8 cellular contexts compared by ENCODE assay signal in genomic region chr17:59840908-59841666, GRCh38. TPM values are rescaled to one million over a fixed set of nuclear protein-coding genes. Genes with fewer than 3 reads are reported as not detected.
A peak's percentile ranks its signal among the peaks of the same experiment; 100 is the strongest.
DNase-seq lines count a peak whose midpoint lies in the region; ATAC-seq, FAIRE-seq and TF ChIP-seq lines count a peak whose summit lies in the region.

No MANE protein-coding gene starts in this region.

- peak overlapping the region; percentile 100 for H3K27ac ChIP-seq in endothelial cell of umbilical vein (ENCODE audit: insufficient read depth, low read depth, low read length)
- H3K27ac ChIP-seq in parathyroid adenoma = peak overlapping the region; percentile 91

- DNase-seq in GM12892 (ENCODE audit: insufficient read length) (no peak), RCC 7860 (ENCODE audit: low spot score) (peak; percentile 45), endothelial cell of umbilical vein (ENCODE audit: low read depth, low spot score) (peak; percentile 44), KG1 (lab: John Stamatoyannopoulos, UW) (no peak)

- POLR2A ChIA-PET in endothelial cell of umbilical vein (lab: Charles Lee) = interaction anchor here (0.7 to 12.6 kb wide), 7 partner anchors 12 to 92 kb away, joined by 3 to 224 read pairs (median 4); no protein-coding TSS in a partner anchor

- H2AFZ ChIP-seq in endothelial cell of umbilical vein (ENCODE audit: low read depth, low read length) = no peak overlapping the region
- no peak overlapping the region for H2AFZ ChIP-seq in parathyroid adenoma

- peak overlapping the region; percentile 100 for H3K9ac ChIP-seq in endothelial cell of umbilical vein (replicated peaks; ENCODE audit: extremely low read depth, insufficient read depth, low read length)
- no peak overlapping the region for H3K9ac ChIP-seq in parathyroid adenoma

- ATAC-seq in HG03354 (IDR thresholded peaks at IDR 0.05; ENCODE audit: poor library complexity, severe bottlenecking, unreplicated experiment) (no peak), HG02938 (IDR thresholded peaks at IDR 0.05; ENCODE audit: unreplicated experiment) (no peak), HG03378 (IDR thresholded peaks at IDR 0.05; ENCODE audit: unreplicated experiment) (no peak)

- FAIRE-seq in GM12892 (lab: Jason Lieb, UNC) (no peak), RCC 7860 (lab: Jason Lieb, UNC) (no peak), endothelial cell of umbilical vein (lab: Jason Lieb, UNC) (no peak)

- dilution Hi-C loops in endothelial cell of umbilical vein (cut with MboI; ENCODE audit: extremely low pct_ligation_motif_present, low sequenced_read_pairs) = no loop called here

- H3K4me2 ChIP-seq in endothelial cell of umbilical vein (ENCODE audit: insufficient read depth, low read length) (peak overlapping the region; percentile 94), parathyroid adenoma (ENCODE audit: low read length) (peak overlapping the region; percentile 9)

- peak overlapping the region; percentile 76 to 100 (median 99) for H3K4me3 ChIP-seq in endothelial cell of umbilical vein (replicated peaks in 1 of 3; ENCODE audit: insufficient read depth in 1 of 3, low read depth in 1 of 3, low read length in 3 of 3)
- H3K4me3 ChIP-seq in parathyroid adenoma (ENCODE audit: low read depth, low read length) = peak overlapping the region; percentile 85

- no peaks in the 10 kb centered on the region for H4K20me1 ChIP-seq in endothelial cell of umbilical vein (replicated peaks; ENCODE audit: control insufficient read depth, extremely low read depth, insufficient read depth, low read length)

- TF ChIP-seq POLR2A in GM12892 (IDR thresholded peaks at IDR 0.05; ENCODE audit: low read depth, low read length) = peak; percentile 58
- TF ChIP-seq POLR2A in endothelial cell of umbilical vein (IDR thresholded peaks at IDR 0.05; ENCODE audit: low read depth, low read length) = peak; percentile 72

- peaks cover 17% of the 10 kb centered on the region for H3K4me1 ChIP-seq in endothelial cell of umbilical vein (ENCODE audit: control insufficient read depth, extremely low read depth, insufficient read depth, low read length)
- H3K4me1 ChIP-seq in parathyroid adenoma = peaks cover 28% of the 10 kb centered on the region

- H3K36me3 ChIP-seq in endothelial cell of umbilical vein (ENCODE audit: control insufficient read depth in 2 of 2, extremely low read depth in 1 of 2, insufficient read depth in 2 of 2, low read length in 2 of 2) (peaks cover 5 to 14% of the 10 kb centered on the region in 2 experiments), parathyroid adenoma (ENCODE audit: control insufficient read depth, insufficient read depth, low read length) (no peaks in the 10 kb centered on the region)

- CTCF ChIA-PET in endothelial cell of umbilical vein (lab: Charles Lee) = interaction anchor here (1.6 to 8.5 kb wide), 2 partner anchors 17 to 87 kb away, joined by 4 to 110 read pairs; no protein-coding TSS in a partner anchor

- H3K79me2 ChIP-seq in endothelial cell of umbilical vein (ENCODE audit: control insufficient read depth, insufficient read depth, low read length) (peaks cover 42% of the 10 kb centered on the region), parathyroid adenoma (no peaks in the 10 kb centered on the region)

- intact Hi-C loops in endothelial cell of umbilical vein (cut with micrococcal nuclease) = no loop called here

- BruUV-seq in endothelial cell of umbilical vein (replicated peaks; lab: Mats Ljungman, UMichigan) = no TSS peak

- TF ChIP-seq CTCF in endothelial cell of umbilical vein (IDR thresholded peaks at IDR 0.05; ENCODE audit: extremely low read depth in 1 of 2, insufficient read depth in 1 of 2, low read depth in 1 of 2, low read length in 2 of 2) = no peak
- TF ChIP-seq CTCF in parathyroid adenoma (IDR thresholded peaks at IDR 0.05) = no peak

- no peaks in the 10 kb centered on the region for H3K27me3 ChIP-seq in endothelial cell of umbilical vein (ENCODE audit: control insufficient read depth in 2 of 2, insufficient read depth in 2 of 2, low read length in 2 of 2)
- H3K27me3 ChIP-seq in parathyroid adenoma (ENCODE audit: control insufficient read depth, insufficient read depth, low read length) = no peaks in the 10 kb centered on the region

- no peaks in the 10 kb centered on the region for H3K9me3 ChIP-seq in endothelial cell of umbilical vein (replicated peaks; ENCODE audit: control insufficient read depth, insufficient read depth, low read length)
- no peaks in the 10 kb centered on the region for H3K9me3 ChIP-seq in parathyroid adenoma (ENCODE audit: control insufficient read depth, low read length)

- H3K9me1 ChIP-seq in endothelial cell of umbilical vein (replicated peaks; ENCODE audit: control insufficient read depth, extremely low read depth, insufficient read depth, low read length) = no peaks in the 10 kb centered on the region

TF ChIP-seq in endothelial cell of umbilical vein, 7 proteins besides CTCF, POLR2A, EP300 and RAD21:
- peak; percentile 44 for TF ChIP-seq POLR2AphosphoS5 (IDR thresholded peaks at IDR 0.05; ENCODE audit: insufficient read depth, low read depth, low read length)
- TF ChIP-seq MYC (IDR thresholded peaks at IDR 0.05; ENCODE audit: low read depth, low read length) = no peak
- TF ChIP-seq EZH2 (IDR thresholded peaks at IDR 0.05; ENCODE audit: borderline replicate concordance, low read depth, low read length, severe bottlenecking) = no peak

RNA-seq across cellular contexts. Expression of gene TUBD1, which starts 51.7 kb away (rescaled TPM):
- polyA plus RNA-seq in GM12892 (2012; ENCODE audit: missing spikeins) = 6.4 TPM
- total RNA-seq in endothelial cell of umbilical vein = 11.3 and 11.6 TPM in 2 replicates
- polyA plus RNA-seq in endothelial cell of umbilical vein = 4.1 and 4.9 TPM in 2 replicates
- 6.0 and 6.4 TPM in 2 replicates for polyA plus RNA-seq in endothelial cell of umbilical vein (2011; cell fraction: cytosol; rRNA removed)
- polyA plus RNA-seq in endothelial cell of umbilical vein (2011; cell fraction: nucleus; rRNA removed) = 6.3 and 8.4 TPM in 2 replicates
- polyA plus RNA-seq in endothelial cell of umbilical vein (2012) = 9.6 and 10.6 TPM in 2 replicates
- polyA minus RNA-seq in endothelial cell of umbilical vein = 14.2 and 22.1 TPM in 2 replicates
- 14.6 TPM for polyA minus RNA-seq in endothelial cell of umbilical vein (2011; cell fraction: cytosol; rRNA and poly(A)+ RNA removed)
- polyA minus RNA-seq in endothelial cell of umbilical vein (2011; cell fraction: nucleus; rRNA and poly(A)+ RNA removed) = 7.4 and 13.4 TPM in 2 replicates

RNA-seq across cellular contexts. Expression of gene RPS6KB1, which starts 51.8 kb away (rescaled TPM):
- polyA plus RNA-seq in GM12892 (2012; ENCODE audit: missing spikeins) = 16.1 TPM
- 40.5 and 45.7 TPM in 2 replicates for total RNA-seq in endothelial cell of umbilical vein
- 4.1 and 5.4 TPM in 2 replicates for polyA plus RNA-seq in endothelial cell of umbilical vein
- 11.4 and 11.6 TPM in 2 replicates for polyA plus RNA-seq in endothelial cell of umbilical vein (2011; cell fraction: cytosol; rRNA removed)
- polyA plus RNA-seq in endothelial cell of umbilical vein (2011; cell fraction: nucleus; rRNA removed) = 19.4 and 21.8 TPM in 2 replicates
- 22.3 and 31.8 TPM in 2 replicates for polyA plus RNA-seq in endothelial cell of umbilical vein (2012)
- polyA minus RNA-seq in endothelial cell of umbilical vein = 18.4 and 23.7 TPM in 2 replicates
- 15.4 TPM for polyA minus RNA-seq in endothelial cell of umbilical vein (2011; cell fraction: cytosol; rRNA and poly(A)+ RNA removed)
- 26.0 and 43.6 TPM in 2 replicates for polyA minus RNA-seq in endothelial cell of umbilical vein (2011; cell fraction: nucleus; rRNA and poly(A)+ RNA removed)

Comparison
In these comparisons a context has a peak if more than half of its experiments do, and no peak if none do; other contexts are left out.
1. DNase-seq: peak in RCC 7860 (single experiment) and endothelial cell of umbilical vein (single experiment); none in GM12892 (single experiment) and KG1 (single experiment).